Comparison of ENCODE assay signal across 21 cellular contexts in genomic region chr11:66477256-66478201, GRCh38. TPM values are rescaled to one million over a fixed set of nuclear protein-coding genes. Genes with fewer than 3 reads are reported as not detected.
A peak's percentile ranks its signal among the peaks of the same experiment; 100 is the strongest.
DNase-seq lines count a peak whose midpoint lies in the region; ATAC-seq, FAIRE-seq and TF ChIP-seq lines count a peak whose summit lies in the region.
"Had no signal": no experiment of that assay in that cellular context is flagged by ENCODE, and none has a peak within 500 bp of the region (broad histone marks: within the 10 kb centered on the region; RNA-seq: fewer than 3 reads in every experiment).

No MANE protein-coding gene starts in this region.

- H3K4me3 Mint-ChIP-seq in T-helper 2 cell treated with Interferon-gamma antibody and Interleukin-4, amounts not matched to agents 5 μg/mL and 100 μg/mL, for 36 hours, result peak overlapping the region; percentile 34
- H3K4me3 Mint-ChIP-seq in osteocyte (ENCODE audit: unreplicated experiment), result no peak overlapping the region
- H3K4me3 Mint-ChIP-seq: dendritic cell treated with granulocyte-macrophage colony-stimulating factor and Interleukin-4, amounts not matched to agents 40 ng/mL and 50 ng/mL, for 4 days had no signal

- no peak for ATAC-seq in HG03097 (IDR thresholded peaks at IDR 0.05; ENCODE audit: low FRiP score, unreplicated experiment)
- ATAC-seq: lower lobe of right lung had no signal

- no peak overlapping the region for H3K27ac ChIP-seq in kidney (ENCODE audit: low read depth in 2 of 2, low read length in 2 of 2)
- H3K27ac ChIP-seq: brain microvascular endothelial cell, lower lobe of right lung had no signal

- no peaks in the 10 kb centered on the region for H3K9me3 Mint-ChIP-seq in T-helper 2 cell treated with Interferon-gamma antibody and Interleukin-4, amounts not matched to agents 5 μg/mL and 100 μg/mL, for 36 hours
- H3K9me3 Mint-ChIP-seq in osteocyte (ENCODE audit: unreplicated experiment), result no peaks in the 10 kb centered on the region
- H3K9me3 Mint-ChIP-seq: dendritic cell treated with granulocyte-macrophage colony-stimulating factor and Interleukin-4, amounts not matched to agents 40 ng/mL and 50 ng/mL, for 4 days had no signal

- H3K9ac ChIP-seq in kidney (ENCODE audit: low read length in 2 of 2), result no peak overlapping the region

- no peak overlapping the region for H3K4me3 ChIP-seq in kidney (ENCODE audit: low read length in 2 of 2)
- H3K4me3 ChIP-seq: lower lobe of right lung had no signal

- H3K27ac Mint-ChIP-seq in T-helper 2 cell treated with Interferon-gamma antibody and Interleukin-4, amounts not matched to agents 5 μg/mL and 100 μg/mL, for 36 hours, result peak overlapping the region; percentile 41
- peak overlapping the region; percentile 38 for H3K27ac Mint-ChIP-seq in osteocyte (ENCODE audit: unreplicated experiment)
- H3K27ac Mint-ChIP-seq: dendritic cell treated with granulocyte-macrophage colony-stimulating factor and Interleukin-4, amounts not matched to agents 40 ng/mL and 50 ng/mL, for 4 days had no signal

- TF ChIP-seq CTCF in kidney (IDR thresholded peaks at IDR 0.05; ENCODE audit: borderline replicate concordance, extremely low read depth, insufficient read depth) (no peak), osteocyte (IDR thresholded peaks at IDR 0.05) (no peak)

- peaks cover under 1% of the 10 kb centered on the region for H3K36me3 Mint-ChIP-seq in T-helper 2 cell treated with Interferon-gamma antibody and Interleukin-4, amounts not matched to agents 5 μg/mL and 100 μg/mL, for 36 hours (ENCODE audit: low read depth)
- peaks cover 4% of the 10 kb centered on the region for H3K36me3 Mint-ChIP-seq in osteocyte (ENCODE audit: unreplicated experiment)

- H3K9me3 ChIP-seq in kidney (ENCODE audit: control insufficient read depth in 1 of 2, low read length in 2 of 2), result no peaks in the 10 kb centered on the region
- H3K9me3 ChIP-seq: BE2C, lower lobe of right lung had no signal

- intact Hi-C loops in kidney (cut with DNase I), result no loop called here

- no peak for FAIRE-seq in kidney (lab: Jason Lieb, UNC)
- FAIRE-seq: endothelial cell of umbilical vein, islet of Langerhans had no signal

- H3K4me1 Mint-ChIP-seq in T-helper 2 cell treated with Interferon-gamma antibody and Interleukin-4, amounts not matched to agents 5 μg/mL and 100 μg/mL, for 36 hours (ENCODE audit: low read depth), result peaks cover 17% of the 10 kb centered on the region
- peaks cover 21% of the 10 kb centered on the region for H3K4me1 Mint-ChIP-seq in osteocyte (ENCODE audit: unreplicated experiment)

- peaks cover 3 to 6% of the 10 kb centered on the region in 2 donors for H3K36me3 ChIP-seq in kidney (ENCODE audit: control insufficient read depth in 1 of 2, insufficient read depth in 2 of 2, low read length in 2 of 2)
- H3K36me3 ChIP-seq: BE2C had no signal

- H3K4me1 ChIP-seq in kidney (ENCODE audit: control insufficient read depth in 1 of 2, insufficient read depth in 1 of 2, low read depth in 1 of 2, low read length in 2 of 2), result peaks cover 9 to 10% of the 10 kb centered on the region in 2 donors
- H3K4me1 ChIP-seq: BE2C had no signal

- DNase-seq in T-helper 2 cell treated with Interferon-gamma antibody and Interleukin-4, amounts not matched to agents 5 μg/mL and 100 μg/mL, for 36 hours (ENCODE audit: low spot score), result no peak
- DNase-seq in T-helper 2 cell, result no peak
- DNase-seq in LHCN-M2 (ENCODE audit: low read depth), result peak; percentile 44
- peak; percentile 67 for DNase-seq in kidney
- DNase-seq in osteocyte (ENCODE audit: extremely low spot score, unreplicated experiment), result no peak
- no peak for DNase-seq in NCI-H128 (lab: John Stamatoyannopoulos, UW; ENCODE audit: unreplicated experiment)
- no peak for DNase-seq in NCI-H2196 treated with DMSO at 0.1 percent for 48 hours (lab: John Stamatoyannopoulos, UW; ENCODE audit: unreplicated experiment)
- DNase-seq: activated CD4-positive, alpha-beta T cell treated with anti-CD3 and anti-CD28 coated beads, Interleukin-2, amount 50 U/mL, for 1 hour; BE2C; brain microvascular endothelial cell; GDM1; lower lobe of right lung; NCI-H2081; NCI-H510A treated with DMSO at 0.1 percent for 48 hours; stimulated activated CD4-positive, alpha-beta T cell treated with anti-CD3 and anti-CD28 coated beads, Interleukin-4, amount 100 ng/mL, for 24 hours had no signal

- no peaks in the 10 kb centered on the region for H3K27me3 Mint-ChIP-seq in T-helper 2 cell treated with Interferon-gamma antibody and Interleukin-4, amounts not matched to agents 5 μg/mL and 100 μg/mL, for 36 hours (ENCODE audit: low read depth)
- H3K27me3 Mint-ChIP-seq in osteocyte (ENCODE audit: unreplicated experiment), result no peaks in the 10 kb centered on the region
- H3K27me3 Mint-ChIP-seq: dendritic cell treated with granulocyte-macrophage colony-stimulating factor and Interleukin-4, amounts not matched to agents 40 ng/mL and 50 ng/mL, for 4 days had no signal

RNA-seq across cellular contexts. Expression of gene DPP3, which starts 2.7 kb away (rescaled TPM):
- total RNA-seq in LHCN-M2 (2014; rRNA removed) (66.8 and 71.2 TPM in 2 replicates), kidney (41.7 TPM), osteocyte (32.9 and 41.0 TPM in 2 replicates)
- 74.1 TPM for polyA plus RNA-seq in LHCN-M2 (2012)
- 32.9 TPM for polyA plus RNA-seq in kidney (ENCODE audit: insufficient read depth, low read depth, low replicate concordance)

RNA-seq across cellular contexts. Expression of gene PELI3, which starts 10.8 kb away (rescaled TPM):
- total RNA-seq in LHCN-M2 (2014; rRNA removed) (6.5 and 7.2 TPM in 2 replicates), kidney (8.1 TPM), osteocyte (11.9 and 13.6 TPM in 2 replicates)
- 4.3 TPM for polyA plus RNA-seq in LHCN-M2 (2012)
- 9.1 TPM for polyA plus RNA-seq in kidney (ENCODE audit: insufficient read depth, low read depth, low replicate concordance)

RNA-seq across cellular contexts. Expression of gene BBS1, which starts 32.9 kb away (rescaled TPM):
- total RNA-seq in LHCN-M2 (2014; rRNA removed) (19.0 and 26.2 TPM in 2 replicates), kidney (85.4 TPM), osteocyte (44.1 and 51.1 TPM in 2 replicates)
- polyA plus RNA-seq in LHCN-M2 (2012), result 10.2 TPM
- 30.1 TPM for polyA plus RNA-seq in kidney (ENCODE audit: insufficient read depth, low read depth, low replicate concordance)

RNA-seq across cellular contexts. Expression of gene MRPL11, which starts 38.9 kb away (rescaled TPM):
- total RNA-seq in LHCN-M2 (2014; rRNA removed) (49.9 and 57.8 TPM in 2 replicates), kidney (34.1 TPM), osteocyte (42.1 and 45.4 TPM in 2 replicates)
- polyA plus RNA-seq in LHCN-M2 (2012), result 63.3 TPM
- 97.3 TPM for polyA plus RNA-seq in kidney (ENCODE audit: insufficient read depth, low read depth, low replicate concordance)

RNA-seq across cellular contexts. Expression of gene NPAS4, which starts 56.7 kb away (rescaled TPM):
- total RNA-seq in LHCN-M2 (2014; rRNA removed) (0.13 TPM in 1 of 2 replicates, not detected in the other), kidney (0.19 TPM), osteocyte (0.11 and 0.18 TPM in 2 replicates)
- polyA plus RNA-seq in LHCN-M2 (2012), result 0.01 TPM
- polyA plus RNA-seq in kidney (ENCODE audit: insufficient read depth, low read depth, low replicate concordance), result not detected
- total RNA-seq: A172, endothelial cell of umbilical vein, lower lobe of right lung, pulmonary artery endothelial cell had no signal
- polyA plus RNA-seq: endothelial cell of umbilical vein had no signal

Comparison
In these comparisons a context has a peak if more than half of its experiments do, and no peak if none do; other contexts are left out.
1. DNase-seq: peak in LHCN-M2 (single experiment) and kidney (single experiment); none in T-helper 2 cell treated with Interferon-gamma antibody and Interleukin-4, amounts not matched to agents 5 μg/mL and 100 μg/mL, for 36 hours (single experiment), T-helper 2 cell (0 of 5), osteocyte (single experiment), NCI-H128 (single experiment) and NCI-H2196 treated with DMSO at 0.1 percent for 48 hours (single experiment).